Comparison of ENCODE assay signal across 15 cellular contexts in the genomic region with DNA sequence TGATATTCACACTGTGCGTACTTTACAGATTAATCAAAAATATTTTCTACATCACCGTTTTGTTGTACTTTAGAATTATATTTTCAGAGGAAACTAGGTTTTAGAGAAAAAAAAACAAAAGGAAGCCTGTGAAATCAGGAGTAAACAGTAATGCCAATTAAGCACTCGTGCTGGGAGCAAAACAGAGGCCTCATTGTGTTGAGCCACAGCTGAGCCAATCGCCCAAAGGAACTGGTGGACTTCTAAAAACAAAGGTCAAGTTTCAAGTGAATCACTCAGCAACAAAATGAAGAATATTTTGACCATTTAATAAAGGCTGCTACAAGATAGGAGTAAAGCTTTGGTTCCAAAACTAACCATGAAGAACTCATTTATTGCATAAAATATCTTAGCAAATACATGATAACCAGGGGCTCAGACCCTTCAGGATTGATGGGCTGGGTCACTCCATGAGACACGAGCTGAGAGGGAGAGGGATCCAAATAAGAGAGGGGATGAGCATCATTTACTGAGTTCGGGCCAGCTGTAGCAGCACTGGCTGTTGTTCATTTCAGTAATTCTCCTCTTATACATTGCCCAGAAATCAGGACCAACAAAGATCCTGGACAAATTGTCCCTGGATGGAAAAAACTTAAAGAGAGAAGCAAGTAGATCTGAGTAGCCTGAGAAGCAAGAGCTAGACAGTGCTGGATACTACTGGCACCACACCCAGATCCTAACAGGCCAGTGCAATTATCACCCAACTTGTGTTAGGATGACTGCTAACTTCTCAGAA. TPM values are rescaled to one million over a fixed set of nuclear protein-coding genes. Genes with fewer than 3 reads are reported as not detected.
DNase-seq lines count a peak whose midpoint lies in the region; ATAC-seq and TF ChIP-seq lines count a peak whose summit lies in the region.
"Had no signal": no experiment of that assay in that cellular context is flagged by ENCODE, and none has a peak within 500 bp of the region (broad histone marks: within the 10 kb centered on the region; RNA-seq: fewer than 3 reads in every experiment).

No MANE protein-coding gene starts in this region.

- no peak overlapping the region for H3K27ac ChIP-seq in Peyer's patch
- H3K27ac ChIP-seq: C4-2B, epithelial cell of prostate had no signal

- H3K4me1 ChIP-seq in Peyer's patch: no peaks in the 10 kb centered on the region

- ATAC-seq in left ventricle myocardium superior (peak; percentile 71), HG02840 (IDR thresholded peaks at IDR 0.05; ENCODE audit: low FRiP score, unreplicated experiment) (no peak)

- no peaks in the 10 kb centered on the region for H3K27me3 ChIP-seq in Peyer's patch

- no peaks in the 10 kb centered on the region for H3K9me3 ChIP-seq in Peyer's patch

- H3K4me3 ChIP-seq in astrocyte of the cerebellum (ENCODE audit: low read depth, low read length) (no peak overlapping the region), Peyer's patch (no peak overlapping the region)

- intact Hi-C loops in left ventricle myocardium superior (cut with micrococcal nuclease): no loop called here

- no peak for TF ChIP-seq POLR2A in Peyer's patch (IDR thresholded peaks at IDR 0.05)

- peak; percentile 55 for DNase-seq in HT1080 (ENCODE audit: low read depth)
- DNase-seq in astrocyte of the cerebellum (ENCODE audit: low read depth): peak; percentile 34
- DNase-seq in left ventricle myocardium superior: peak; percentile 32
- DNase-seq in retina: peak; percentile 18
- no peak for DNase-seq in NCI-H446 (lab: John Stamatoyannopoulos, UW)
- no peak for DNase-seq in Peyer's patch
- no peak for DNase-seq in D341Med (ENCODE audit: low spot score)
- DNase-seq: activated CD4-positive, alpha-beta memory T cell treated with anti-CD3 and anti-CD28 coated beads, Interleukin-2, amount 10 ng/mL, durations not matched to agents 7 days and 5 days; activated effector memory CD4-positive, alpha-beta T cell treated with Interleukin-2 at 50 U/mL for 16 hours; EL; GOT3; NCI-H446 treated with DMSO at 0.1 percent for 48 hours had no signal

- in situ Hi-C loops in astrocyte of the cerebellum (cut with HindIII; ENCODE audit: low sequenced_read_pairs): no loop called here

- H3K36me3 ChIP-seq in Peyer's patch: no peaks in the 10 kb centered on the region

- TF ChIP-seq CTCF in astrocyte of the cerebellum (IDR thresholded peaks at IDR 0.05; ENCODE audit: low read depth, low read length, missing control alignments) (no peak), Peyer's patch (IDR thresholded peaks at IDR 0.05) (no peak)

RNA-seq across cellular contexts. Expression of a gene that starts 8.3 kb away (rescaled TPM):
- 3.1 and 3.3 TPM in 2 replicates for total RNA-seq in HT1080 (2014; rRNA removed; shearing (Covaris generic))
- polyA plus RNA-seq in HT1080 (2015; cell fraction: cytosol; rRNA removed): 4.6 and 5.6 TPM in 2 replicates
- polyA plus RNA-seq in HT1080 (2015; cell fraction: nucleus; rRNA removed): 3.1 and 4.1 TPM in 2 replicates
- 7.9 TPM for total RNA-seq in left ventricle myocardium superior
- total RNA-seq in Peyer's patch: under 1 TPM in 2 of 4 donors, not detected in 2; 0.13 to 0.18 TPM
- total RNA-seq: activated CD4-positive, alpha-beta memory T cell treated with anti-CD3 and anti-CD28 coated beads, Interleukin-2, amount 10 ng/mL, durations not matched to agents 7 days and 5 days had no signal

RNA-seq across cellular contexts. Expression of a gene that starts 27.9 kb away (rescaled TPM):
- total RNA-seq in HT1080 (2014; rRNA removed; shearing (Covaris generic)): 39.5 and 44.0 TPM in 2 replicates
- 39.9 and 51.4 TPM in 2 replicates for polyA plus RNA-seq in HT1080 (2015; cell fraction: cytosol; rRNA removed)
- polyA plus RNA-seq in HT1080 (2015; cell fraction: nucleus; rRNA removed): 87.8 and 96.9 TPM in 2 replicates
- 3.1 TPM for total RNA-seq in left ventricle myocardium superior
- 1 to 10 TPM in 1 of 4 donors, under 1 TPM in 2, not detected in 1; 0.27 to 2.6 (median 0.83) TPM for total RNA-seq in Peyer's patch
- total RNA-seq: activated CD4-positive, alpha-beta memory T cell treated with anti-CD3 and anti-CD28 coated beads, Interleukin-2, amount 10 ng/mL, durations not matched to agents 7 days and 5 days had no signal

Comparison
In these comparisons a context has a peak if more than half of its experiments do, and no peak if none do; other contexts are left out.
1. DNase-seq: peak in HT1080 (single experiment), astrocyte of the cerebellum (single experiment), left ventricle myocardium superior (single experiment) and retina (single experiment); none in NCI-H446 (0 of 2), Peyer's patch (0 of 3) and D341Med (single experiment).